ENCODE assay signal across 1 cellular context in the genomic region with DNA sequence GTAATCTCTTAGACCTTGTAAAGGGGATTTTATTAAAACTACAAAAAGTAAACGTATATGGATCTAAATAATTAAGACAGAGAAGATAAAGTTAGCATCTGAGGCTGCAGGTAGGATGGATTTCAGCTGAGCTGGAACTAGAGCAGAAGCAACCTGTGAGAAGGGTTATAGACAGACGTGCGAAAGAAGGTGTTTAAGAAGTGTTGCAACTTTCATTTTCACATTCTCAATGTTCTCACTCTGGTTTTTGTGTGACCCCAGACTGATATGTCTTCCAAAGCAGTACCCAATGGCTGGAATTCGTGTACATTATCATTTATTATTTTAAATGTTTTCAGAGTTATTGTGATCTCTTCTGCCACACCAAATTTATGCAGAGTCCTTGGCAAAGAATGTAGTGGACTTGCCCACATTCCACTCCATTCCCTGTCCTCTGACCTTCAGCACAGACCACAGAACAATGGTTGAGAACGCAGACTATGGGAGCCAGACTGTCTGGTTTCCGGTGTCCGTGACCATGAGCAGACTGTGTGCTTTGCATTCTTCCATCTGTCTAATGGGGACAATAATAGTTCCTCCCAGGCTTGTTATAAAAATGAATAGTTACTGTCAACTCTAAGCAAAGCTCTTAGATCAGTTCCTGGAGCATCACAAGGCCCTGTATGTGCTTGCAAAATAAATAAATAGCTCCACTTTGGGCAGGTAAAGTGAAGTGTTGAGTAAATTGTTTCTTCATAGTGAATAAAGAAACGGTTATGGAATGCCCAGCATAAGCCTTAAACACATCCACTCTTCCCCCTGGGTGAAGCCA.
TF ChIP-seq lines count a peak whose summit lies in the region.

No MANE protein-coding gene starts in this region.

TF ChIP-seq in GM23338, 12 proteins besides CTCF, POLR2A, EP300 and RAD21 (continued from another document):
- TF ChIP-seq POLR2AphosphoS5 (IDR thresholded peaks at IDR 0.05; ENCODE audit: low read depth), result no peak
- TF ChIP-seq EZH2phosphoT487 (IDR thresholded peaks at IDR 0.05; ENCODE audit: unreplicated experiment), result no peak
- TF ChIP-seq, protein P1, sequence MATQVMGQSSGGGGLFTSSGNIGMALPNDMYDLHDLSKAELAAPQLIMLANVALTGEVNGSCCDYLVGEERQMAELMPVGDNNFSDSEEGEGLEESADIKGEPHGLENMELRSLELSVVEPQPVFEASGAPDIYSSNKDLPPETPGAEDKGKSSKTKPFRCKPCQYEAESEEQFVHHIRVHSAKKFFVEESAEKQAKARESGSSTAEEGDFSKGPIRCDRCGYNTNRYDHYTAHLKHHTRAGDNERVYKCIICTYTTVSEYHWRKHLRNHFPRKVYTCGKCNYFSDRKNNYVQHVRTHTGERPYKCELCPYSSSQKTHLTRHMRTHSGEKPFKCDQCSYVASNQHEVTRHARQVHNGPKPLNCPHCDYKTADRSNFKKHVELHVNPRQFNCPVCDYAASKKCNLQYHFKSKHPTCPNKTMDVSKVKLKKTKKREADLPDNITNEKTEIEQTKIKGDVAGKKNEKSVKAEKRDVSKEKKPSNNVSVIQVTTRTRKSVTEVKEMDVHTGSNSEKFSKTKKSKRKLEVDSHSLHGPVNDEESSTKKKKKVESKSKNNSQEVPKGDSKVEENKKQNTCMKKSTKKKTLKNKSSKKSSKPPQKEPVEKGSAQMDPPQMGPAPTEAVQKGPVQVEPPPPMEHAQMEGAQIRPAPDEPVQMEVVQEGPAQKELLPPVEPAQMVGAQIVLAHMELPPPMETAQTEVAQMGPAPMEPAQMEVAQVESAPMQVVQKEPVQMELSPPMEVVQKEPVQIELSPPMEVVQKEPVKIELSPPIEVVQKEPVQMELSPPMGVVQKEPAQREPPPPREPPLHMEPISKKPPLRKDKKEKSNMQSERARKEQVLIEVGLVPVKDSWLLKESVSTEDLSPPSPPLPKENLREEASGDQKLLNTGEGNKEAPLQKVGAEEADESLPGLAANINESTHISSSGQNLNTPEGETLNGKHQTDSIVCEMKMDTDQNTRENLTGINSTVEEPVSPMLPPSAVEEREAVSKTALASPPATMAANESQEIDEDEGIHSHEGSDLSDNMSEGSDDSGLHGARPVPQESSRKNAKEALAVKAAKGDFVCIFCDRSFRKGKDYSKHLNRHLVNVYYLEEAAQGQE (IDR thresholded peaks at IDR 0.05; ENCODE audit: unreplicated experiment), result no peak
- TF ChIP-seq, protein P2, sequence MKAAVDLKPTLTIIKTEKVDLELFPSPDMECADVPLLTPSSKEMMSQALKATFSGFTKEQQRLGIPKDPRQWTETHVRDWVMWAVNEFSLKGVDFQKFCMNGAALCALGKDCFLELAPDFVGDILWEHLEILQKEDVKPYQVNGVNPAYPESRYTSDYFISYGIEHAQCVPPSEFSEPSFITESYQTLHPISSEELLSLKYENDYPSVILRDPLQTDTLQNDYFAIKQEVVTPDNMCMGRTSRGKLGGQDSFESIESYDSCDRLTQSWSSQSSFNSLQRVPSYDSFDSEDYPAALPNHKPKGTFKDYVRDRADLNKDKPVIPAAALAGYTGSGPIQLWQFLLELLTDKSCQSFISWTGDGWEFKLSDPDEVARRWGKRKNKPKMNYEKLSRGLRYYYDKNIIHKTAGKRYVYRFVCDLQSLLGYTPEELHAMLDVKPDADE (IDR thresholded peaks at IDR 0.05), result no peak
- no peak for TF ChIP-seq JUNB (IDR thresholded peaks at IDR 0.05; ENCODE audit: unreplicated experiment)
- no peak for TF ChIP-seq ZNF114 (CRISPR knock-in tag; IDR thresholded peaks at IDR 0.05)
- no peak for TF ChIP-seq NANOG (IDR thresholded peaks at IDR 0.05; ENCODE audit: borderline replicate concordance)
- no peak for TF ChIP-seq STAT1 (IDR thresholded peaks at IDR 0.05; ENCODE audit: unreplicated experiment)
